In the genomic region with DNA sequence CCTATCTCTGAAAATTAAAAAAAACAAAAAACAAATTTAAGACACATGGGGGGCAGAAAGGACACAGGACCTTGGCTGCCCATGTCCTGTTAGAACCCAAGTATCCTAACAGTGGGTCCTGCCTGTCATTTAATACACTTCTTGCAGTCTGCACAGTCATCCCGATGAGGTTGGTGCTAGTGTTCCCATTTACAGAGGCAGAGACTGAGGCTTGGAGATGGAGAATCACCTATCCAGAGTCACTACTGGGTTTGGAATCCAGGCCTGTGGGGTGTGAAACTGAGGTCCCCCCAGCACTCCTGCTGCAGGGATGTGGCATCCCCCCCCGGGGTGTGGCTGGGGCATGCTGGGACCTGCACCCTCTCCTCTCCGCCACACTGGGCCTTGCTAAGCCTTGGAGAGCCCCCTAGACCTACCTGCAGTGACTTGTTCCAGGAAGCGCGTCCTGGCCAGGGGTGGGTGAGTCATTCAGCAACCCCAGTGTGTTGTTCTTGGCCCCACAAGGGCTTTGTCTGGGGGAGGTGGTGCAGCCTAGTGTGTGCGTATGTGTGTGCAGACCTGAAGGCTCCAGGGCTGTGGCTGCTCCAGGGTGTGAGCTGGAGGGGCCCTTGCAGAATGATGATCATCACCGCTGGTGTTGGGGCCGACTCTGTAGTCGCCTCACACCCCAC, we compare ENCODE assay signal across 8 cellular contexts. TPM values are rescaled to one million over a fixed set of nuclear protein-coding genes. Genes with fewer than 3 reads are reported as not detected.
A peak's percentile ranks its signal among the peaks of the same experiment; 100 is the strongest.
DNase-seq lines count a peak whose midpoint lies in the region; ATAC-seq and TF ChIP-seq lines count a peak whose summit lies in the region.

No MANE protein-coding gene starts in this region.

- H3K9ac ChIP-seq in SK-N-SH: no peak overlapping the region

- H2AFZ ChIP-seq in SK-N-SH (ENCODE audit: low read depth): no peak overlapping the region

- no peaks in the 10 kb centered on the region for H4K20me1 ChIP-seq in SK-N-SH (ENCODE audit: insufficient read depth)

- peak; percentile 14 for TF ChIP-seq POLR2A in GM18951 (IDR thresholded peaks at IDR 0.05; ENCODE audit: extremely low read depth, insufficient read depth, insufficient read length)

- H3K9me2 ChIP-seq in SK-N-SH: no peaks in the 10 kb centered on the region

- DNase-seq in SK-N-SH: no peak
- DNase-seq in epithelial cell of proximal tubule (ENCODE audit: low read depth): peak; percentile 26
- DNase-seq in stimulated activated effector memory CD8-positive, alpha-beta T cell treated with anti-CD3 and anti-CD28 coated beads, Interleukin-12 subunit alpha, Interleukin-12 subunit beta, amount 100 ng/mL, for 72 hours (ENCODE audit: low spot score in 2 of 2): peak; percentile 47 to 87
- DNase-seq in LoVo (ENCODE audit: low spot score): no peak
- DNase-seq in NCI-H1105 (lab: John Stamatoyannopoulos, UW): no peak
- DNase-seq in cerebellar nuclear complex (lab: John Stamatoyannopoulos, UW): no peak

- H3K9me3 ChIP-seq in SK-N-SH: no peaks in the 10 kb centered on the region

- in situ Hi-C loops in GM18951 (cut with MboI; ENCODE audit: low sequenced_read_pairs, unreplicated experiment): no loop called here

- 0 out of 2 replicates have a peak overlapping the region, but pooled peaks have one; percentile 22 for H3K4me2 ChIP-seq in SK-N-SH

- no peaks in the 10 kb centered on the region for H3K9me3 Mint-ChIP-seq in stimulated activated effector memory CD8-positive, alpha-beta T cell treated with anti-CD3 and anti-CD28 coated beads, Interleukin-12 subunit alpha, Interleukin-12 subunit beta, amount 100 ng/mL, for 72 hours

- H3K4me3 ChIP-seq in SK-N-SH (ENCODE audit: low read depth in 2 of 2, low read length in 1 of 2): no peak overlapping the region
- no peak overlapping the region for H3K4me3 ChIP-seq in epithelial cell of proximal tubule (ENCODE audit: low read depth, low read length)

- peak overlapping the region; percentile 70 for H3K27ac Mint-ChIP-seq in stimulated activated effector memory CD8-positive, alpha-beta T cell treated with anti-CD3 and anti-CD28 coated beads, Interleukin-12 subunit alpha, Interleukin-12 subunit beta, amount 100 ng/mL, for 72 hours

- POLR2A ChIA-PET in SK-N-SH (lab: Yijun Ruan, JAX): no interaction called here

- peak overlapping the region; percentile 41 for H3K4me3 Mint-ChIP-seq in stimulated activated effector memory CD8-positive, alpha-beta T cell treated with anti-CD3 and anti-CD28 coated beads, Interleukin-12 subunit alpha, Interleukin-12 subunit beta, amount 100 ng/mL, for 72 hours

- no peaks in the 10 kb centered on the region for H3K79me2 ChIP-seq in SK-N-SH (ENCODE audit: insufficient read depth)

- no peak for TF ChIP-seq EP300 in SK-N-SH (IDR thresholded peaks at IDR 0.05; ENCODE audit: borderline replicate concordance in 1 of 2, low read depth in 1 of 2, low read length in 1 of 2)

- peaks cover 22% of the 10 kb centered on the region for H3K4me1 Mint-ChIP-seq in stimulated activated effector memory CD8-positive, alpha-beta T cell treated with anti-CD3 and anti-CD28 coated beads, Interleukin-12 subunit alpha, Interleukin-12 subunit beta, amount 100 ng/mL, for 72 hours

- TF ChIP-seq RAD21 in SK-N-SH (IDR thresholded peaks at IDR 0.05; ENCODE audit: low read length): no peak

- H3K36me3 ChIP-seq in SK-N-SH (replicated peaks in 1 of 2; ENCODE audit: control insufficient read depth in 1 of 2, insufficient read depth in 2 of 2, low read length in 1 of 2): no peaks in the 10 kb centered on the region

- H3K4me1 ChIP-seq in SK-N-SH (ENCODE audit: control insufficient read depth in 1 of 2, insufficient read depth in 2 of 2, low read depth in 1 of 2, low read length in 1 of 2): peaks cover 9 to 31% of the 10 kb centered on the region in 2 experiments; a peak in 3 of 4 replicates

- no peak overlapping the region for H3K27ac ChIP-seq in SK-N-SH (ENCODE audit: low read depth in 2 of 2, low read length in 1 of 2)

- CTCF ChIA-PET in SK-N-SH (lab: Yijun Ruan, JAX): interaction anchor here (1.2 to 2.8 kb wide), 4 partner anchors 12 to 85 kb away, joined by 4 to 16 read pairs (median 4); a partner anchor contains a TSS

- TF ChIP-seq CTCF in SK-N-SH (IDR thresholded peaks at IDR 0.05) (no peak), epithelial cell of proximal tubule (conservative IDR thresholded peaks at IDR 0.05; ENCODE audit: low read depth, low read length) (no peak)

- peak; percentile 95 for ATAC-seq in HG02759 (IDR thresholded peaks at IDR 0.05; ENCODE audit: unreplicated experiment)
- ATAC-seq in stimulated activated effector memory CD8-positive, alpha-beta T cell treated with anti-CD3 and anti-CD28 coated beads, Interleukin-12 subunit alpha, Interleukin-12 subunit beta, amount 100 ng/mL, for 72 hours: peak; percentile 99

- WGBS in SK-N-SH (ENCODE audit: low lambda C conversion rate): 77% methylated on average over 5 of the region's 9 CpGs

- H3K27me3 ChIP-seq in SK-N-SH (ENCODE audit: insufficient read depth): no peaks in the 10 kb centered on the region

- H3K36me3 Mint-ChIP-seq in stimulated activated effector memory CD8-positive, alpha-beta T cell treated with anti-CD3 and anti-CD28 coated beads, Interleukin-12 subunit alpha, Interleukin-12 subunit beta, amount 100 ng/mL, for 72 hours: no peaks in the 10 kb centered on the region

- H3F3A ChIP-seq in SK-N-SH (replicated peaks; ENCODE audit: insufficient read depth): no peaks in the 10 kb centered on the region

TF ChIP-seq in SK-N-SH, 30 proteins besides CTCF, POLR2A, EP300 and RAD21 (continues in another document):
- TF ChIP-seq NRF1 (IDR thresholded peaks at IDR 0.05; ENCODE audit: low read depth, low read length) (no peak), TEAD4 (IDR thresholded peaks at IDR 0.05; ENCODE audit: borderline replicate concordance, insufficient read depth) (no peak), YY1 (IDR thresholded peaks at IDR 0.05; ENCODE audit: low read depth) (no peak), RXRA (IDR thresholded peaks at IDR 0.05; ENCODE audit: borderline replicate concordance, low read depth) (no peak), RFX5 (IDR thresholded peaks at IDR 0.05; ENCODE audit: low read length) (no peak), POLR2AphosphoS5 (IDR thresholded peaks at IDR 0.05; ENCODE audit: low read depth, low read length) (no peak), GABPA (IDR thresholded peaks at IDR 0.05; ENCODE audit: low read depth) (no peak), MXI1 (IDR thresholded peaks at IDR 0.05; ENCODE audit: low read depth, low read length) (no peak), ELF1 (IDR thresholded peaks at IDR 0.05) (0 out of 2 replicates have a peak, but pooled peaks have one; percentile 9), FOSL2 (IDR thresholded peaks at IDR 0.05; ENCODE audit: borderline replicate concordance, low read depth) (peak; percentile 79), FOXM1 (IDR thresholded peaks at IDR 0.05; ENCODE audit: low read depth) (no peak), RCOR1 (IDR thresholded peaks at IDR 0.05; ENCODE audit: low read length) (no peak), SIN3A (IDR thresholded peaks at IDR 0.05; ENCODE audit: borderline replicate concordance, low read depth, low read length) (no peak), SMC3 (IDR thresholded peaks at IDR 0.05; ENCODE audit: low read depth, low read length) (no peak), NFIC (IDR thresholded peaks at IDR 0.05; ENCODE audit: borderline replicate concordance) (peak; percentile 84)
- TF ChIP-seq, protein P1, sequence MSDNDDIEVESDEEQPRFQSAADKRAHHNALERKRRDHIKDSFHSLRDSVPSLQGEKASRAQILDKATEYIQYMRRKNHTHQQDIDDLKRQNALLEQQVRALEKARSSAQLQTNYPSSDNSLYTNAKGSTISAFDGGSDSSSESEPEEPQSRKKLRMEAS (IDR thresholded peaks at IDR 0.05; ENCODE audit: low read depth): no peak
- TF ChIP-seq, protein P2, sequence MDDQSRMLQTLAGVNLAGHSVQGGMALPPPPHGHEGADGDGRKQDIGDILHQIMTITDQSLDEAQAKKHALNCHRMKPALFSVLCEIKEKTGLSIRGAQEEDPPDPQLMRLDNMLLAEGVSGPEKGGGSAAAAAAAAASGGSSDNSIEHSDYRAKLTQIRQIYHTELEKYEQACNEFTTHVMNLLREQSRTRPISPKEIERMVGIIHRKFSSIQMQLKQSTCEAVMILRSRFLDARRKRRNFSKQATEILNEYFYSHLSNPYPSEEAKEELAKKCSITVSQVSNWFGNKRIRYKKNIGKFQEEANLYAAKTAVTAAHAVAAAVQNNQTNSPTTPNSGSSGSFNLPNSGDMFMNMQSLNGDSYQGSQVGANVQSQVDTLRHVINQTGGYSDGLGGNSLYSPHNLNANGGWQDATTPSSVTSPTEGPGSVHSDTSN (IDR thresholded peaks at IDR 0.05): no peak
- TF ChIP-seq, protein P3, sequence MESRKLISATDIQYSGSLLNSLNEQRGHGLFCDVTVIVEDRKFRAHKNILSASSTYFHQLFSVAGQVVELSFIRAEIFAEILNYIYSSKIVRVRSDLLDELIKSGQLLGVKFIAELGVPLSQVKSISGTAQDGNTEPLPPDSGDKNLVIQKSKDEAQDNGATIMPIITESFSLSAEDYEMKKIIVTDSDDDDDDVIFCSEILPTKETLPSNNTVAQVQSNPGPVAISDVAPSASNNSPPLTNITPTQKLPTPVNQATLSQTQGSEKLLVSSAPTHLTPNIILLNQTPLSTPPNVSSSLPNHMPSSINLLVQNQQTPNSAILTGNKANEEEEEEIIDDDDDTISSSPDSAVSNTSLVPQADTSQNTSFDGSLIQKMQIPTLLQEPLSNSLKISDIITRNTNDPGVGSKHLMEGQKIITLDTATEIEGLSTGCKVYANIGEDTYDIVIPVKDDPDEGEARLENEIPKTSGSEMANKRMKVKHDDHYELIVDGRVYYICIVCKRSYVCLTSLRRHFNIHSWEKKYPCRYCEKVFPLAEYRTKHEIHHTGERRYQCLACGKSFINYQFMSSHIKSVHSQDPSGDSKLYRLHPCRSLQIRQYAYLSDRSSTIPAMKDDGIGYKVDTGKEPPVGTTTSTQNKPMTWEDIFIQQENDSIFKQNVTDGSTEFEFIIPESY (IDR thresholded peaks at IDR 0.05; ENCODE audit: borderline replicate concordance, low read depth): no peak
- TF ChIP-seq, protein P4, sequence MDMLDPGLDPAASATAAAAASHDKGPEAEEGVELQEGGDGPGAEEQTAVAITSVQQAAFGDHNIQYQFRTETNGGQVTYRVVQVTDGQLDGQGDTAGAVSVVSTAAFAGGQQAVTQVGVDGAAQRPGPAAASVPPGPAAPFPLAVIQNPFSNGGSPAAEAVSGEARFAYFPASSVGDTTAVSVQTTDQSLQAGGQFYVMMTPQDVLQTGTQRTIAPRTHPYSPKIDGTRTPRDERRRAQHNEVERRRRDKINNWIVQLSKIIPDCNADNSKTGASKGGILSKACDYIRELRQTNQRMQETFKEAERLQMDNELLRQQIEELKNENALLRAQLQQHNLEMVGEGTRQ (IDR thresholded peaks at IDR 0.05; ENCODE audit: borderline replicate concordance, low read depth, low read length): no peak

RNA-seq across cellular contexts. Expression of a gene that starts 49.7 kb away (rescaled TPM):
- 23.3 and 43.8 TPM in 2 replicates for polyA plus RNA-seq in SK-N-SH (2012; rRNA removed)
- 22.2 and 30.8 TPM in 2 replicates for polyA plus RNA-seq in SK-N-SH (2012; cell fraction: cytosol; rRNA removed)
- 17.8 and 20.9 TPM in 2 replicates for polyA plus RNA-seq in SK-N-SH (2012; cell fraction: nucleus; rRNA removed)
- total RNA-seq in epithelial cell of proximal tubule: 15.7 and 24.0 TPM in 2 replicates

Comparison
In these comparisons a context has a peak if more than half of its experiments do, and no peak if none do; other contexts are left out.
1. DNase-seq: peak in epithelial cell of proximal tubule (single experiment) and stimulated activated effector memory CD8-positive, alpha-beta T cell treated with anti-CD3 and anti-CD28 coated beads, Interleukin-12 subunit alpha, Interleukin-12 subunit beta, amount 100 ng/mL, for 72 hours (2 of 2); none in SK-N-SH (single experiment), LoVo (single experiment), NCI-H1105 (single experiment) and cerebellar nuclear complex (0 of 2).